In the genomic region with DNA sequence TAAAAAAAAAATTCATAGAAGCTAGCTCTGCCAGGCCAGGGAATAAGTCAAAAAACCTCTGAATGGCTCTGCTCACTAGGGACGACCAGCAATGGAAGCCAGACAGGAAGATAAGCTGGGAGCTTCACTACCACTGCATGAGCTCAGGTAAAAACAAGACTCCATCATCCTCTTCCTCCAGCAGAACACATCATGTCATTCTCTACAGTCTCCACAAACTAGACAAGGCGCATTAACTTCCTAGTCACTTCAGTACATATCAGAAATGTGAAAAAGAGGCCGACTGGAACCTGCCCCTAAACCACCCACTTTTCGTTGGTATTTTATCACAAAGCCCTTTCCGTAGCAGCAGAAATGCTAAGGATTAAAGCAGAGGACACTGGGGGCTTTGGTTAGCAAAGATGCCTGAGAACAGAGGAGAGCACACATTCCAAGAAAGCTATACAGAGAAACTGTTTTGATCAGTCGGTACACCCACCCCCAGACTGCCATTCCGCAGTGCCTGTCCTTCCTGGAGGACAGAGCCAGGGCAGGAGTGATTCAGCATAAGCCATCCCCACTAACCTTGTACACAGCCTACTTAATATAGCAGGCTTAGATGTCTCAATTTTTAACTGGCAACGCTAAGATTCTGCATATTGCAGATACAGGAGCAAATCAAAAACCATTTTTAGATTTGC, we compare ENCODE assay signal across 15 cellular contexts. TPM values are rescaled to one million over a fixed set of nuclear protein-coding genes. Genes with fewer than 3 reads are reported as not detected.
DNase-seq lines count a peak whose midpoint lies in the region; ATAC-seq and TF ChIP-seq lines count a peak whose summit lies in the region.
"Had no signal": no experiment of that assay in that cellular context is flagged by ENCODE, and none has a peak within 500 bp of the region (broad histone marks: within the 10 kb centered on the region; RNA-seq: fewer than 3 reads in every experiment).

No MANE protein-coding gene starts in this region.

- POLR2A ChIA-PET in MCF 10A (lab: Yijun Ruan, JAX): interaction anchor here (0.7 to 0.9 kb wide), 2 partner anchors 9 to 20 kb away, joined by 3 read pairs; no protein-coding TSS in a partner anchor

- peaks cover 8% of the 10 kb centered on the region for H3K4me1 Mint-ChIP-seq in MCF 10A (ENCODE audit: insufficient read depth, unreplicated experiment)
- H3K4me1 Mint-ChIP-seq in stimulated activated naive CD8-positive, alpha-beta T cell treated with anti-CD3 and anti-CD28 coated beads, Interleukin-15, amount 100 ng/mL, for 72 hours: peaks cover 90% of the 10 kb centered on the region

- no TSS peak for BruUV-seq in MCF 10A (replicated peaks; lab: Mats Ljungman, UMichigan)

- CTCF ChIA-PET in MCF 10A (lab: Yijun Ruan, JAX): interaction anchor here (0.7 to 0.8 kb wide), 2 partner anchors 26 to 29 kb away, joined by 3 read pairs; no protein-coding TSS in a partner anchor

- no peaks in the 10 kb centered on the region for H3K9me2 ChIP-seq in hepatocyte (replicated peaks; ENCODE audit: insufficient read depth)

- no peak overlapping the region for H3K27ac Mint-ChIP-seq in MCF 10A (ENCODE audit: low read depth, unreplicated experiment)
- peak overlapping the region; percentile 77 to 83 for H3K27ac Mint-ChIP-seq in stimulated activated naive CD8-positive, alpha-beta T cell treated with anti-CD3 and anti-CD28 coated beads, Interleukin-15, amount 100 ng/mL, for 72 hours
- H3K27ac Mint-ChIP-seq: activated CD4-positive, alpha-beta T cell treated with anti-CD3 and anti-CD28 coated beads, Interleukin-2, amount 10 ng/mL, durations not matched to agents 24 days and 14 days had no signal

- H3K9me3 ChIP-seq in breast epithelium (no peaks in the 10 kb centered on the region), hepatocyte (ENCODE audit: low read depth) (no peaks in the 10 kb centered on the region)
- H3K9me3 ChIP-seq: ascending aorta, suprapubic skin had no signal

- DNase-seq in breast epithelium (ENCODE audit: low spot score in 2 of 2) (no peak), MCF 10A (ENCODE audit: unreplicated experiment) (no peak), astrocyte of the hippocampus (ENCODE audit: low read depth, low spot score) (peak; percentile 60), hepatocyte (ENCODE audit: low spot score) (no peak), retina (no peak)
- DNase-seq in stimulated activated naive CD8-positive, alpha-beta T cell treated with anti-CD3 and anti-CD28 coated beads, Interleukin-15, amount 100 ng/mL, for 72 hours: no peak
- no peak for DNase-seq in NK-92 treated with Interleukin-12 subunit alpha and Interleukin-12 subunit beta, amount 100 ng/mL, for 24 hours (lab: John Stamatoyannopoulos, UW)
- DNase-seq: activated CD4-positive, alpha-beta T cell treated with anti-CD3 and anti-CD28 coated beads, Interleukin-2, amount 10 ng/mL, durations not matched to agents 24 days and 14 days; AML-193; NCI-H1092 treated with DMSO at 0.1 percent for 48 hours; NCI-H69 had no signal

- no peak overlapping the region for H3K4me3 Mint-ChIP-seq in MCF 10A (ENCODE audit: unreplicated experiment)
- peak overlapping the region; percentile 44 to 57 for H3K4me3 Mint-ChIP-seq in stimulated activated naive CD8-positive, alpha-beta T cell treated with anti-CD3 and anti-CD28 coated beads, Interleukin-15, amount 100 ng/mL, for 72 hours
- H3K4me3 Mint-ChIP-seq: activated CD4-positive, alpha-beta T cell treated with anti-CD3 and anti-CD28 coated beads, Interleukin-2, amount 10 ng/mL, durations not matched to agents 24 days and 14 days had no signal

- peak; percentile 56 for ATAC-seq in stimulated activated naive CD8-positive, alpha-beta T cell treated with anti-CD3 and anti-CD28 coated beads, Interleukin-15, amount 100 ng/mL, for 72 hours
- no peak for ATAC-seq in HG02610 (IDR thresholded peaks at IDR 0.05; ENCODE audit: unreplicated experiment)
- ATAC-seq: left lobe of liver had no signal

- H3K4me3 ChIP-seq in breast epithelium: no peak overlapping the region
- no peak overlapping the region for H3K4me3 ChIP-seq in hepatocyte
- H3K4me3 ChIP-seq: ascending aorta, suprapubic skin had no signal

- no peaks in the 10 kb centered on the region for H3K27me3 Mint-ChIP-seq in MCF 10A (ENCODE audit: insufficient read depth, unreplicated experiment)
- no peaks in the 10 kb centered on the region for H3K27me3 Mint-ChIP-seq in stimulated activated naive CD8-positive, alpha-beta T cell treated with anti-CD3 and anti-CD28 coated beads, Interleukin-15, amount 100 ng/mL, for 72 hours
- H3K27me3 Mint-ChIP-seq: activated CD4-positive, alpha-beta T cell treated with anti-CD3 and anti-CD28 coated beads, Interleukin-2, amount 10 ng/mL, durations not matched to agents 24 days and 14 days had no signal

- WGBS in hepatocyte (ENCODE audit: low lambda C conversion rate, missing lambda C conversion rate): 64% methylated on average over 8 of the region's 8 CpGs

- no peaks in the 10 kb centered on the region for H3K36me3 Mint-ChIP-seq in MCF 10A (ENCODE audit: insufficient read depth, unreplicated experiment)

- intact Hi-C loops in breast epithelium (cut with DNase I; ENCODE audit: low total_unique reads): no loop called here
- intact Hi-C loops in MCF 10A (cut with micrococcal nuclease): no loop called here

- H3K4me1 ChIP-seq in breast epithelium (peaks cover 0 to 6% of the 10 kb centered on the region in 2 donors), hepatocyte (ENCODE audit: insufficient read depth) (no peaks in the 10 kb centered on the region)
- H3K4me1 ChIP-seq: suprapubic skin had no signal

- H3K9me3 Mint-ChIP-seq in MCF 10A (ENCODE audit: unreplicated experiment): no peaks in the 10 kb centered on the region
- no peaks in the 10 kb centered on the region for H3K9me3 Mint-ChIP-seq in stimulated activated naive CD8-positive, alpha-beta T cell treated with anti-CD3 and anti-CD28 coated beads, Interleukin-15, amount 100 ng/mL, for 72 hours
- H3K9me3 Mint-ChIP-seq: activated CD4-positive, alpha-beta T cell treated with anti-CD3 and anti-CD28 coated beads, Interleukin-2, amount 10 ng/mL, durations not matched to agents 24 days and 14 days had no signal

- no peak overlapping the region for H3K4me2 ChIP-seq in hepatocyte

- H3K79me2 ChIP-seq in hepatocyte: peaks cover 71% of the 10 kb centered on the region

- H3K27me3 ChIP-seq in breast epithelium: no peaks in the 10 kb centered on the region
- no peaks in the 10 kb centered on the region for H3K27me3 ChIP-seq in hepatocyte
- H3K27me3 ChIP-seq: ascending aorta, suprapubic skin had no signal

- H4K20me1 ChIP-seq in hepatocyte (ENCODE audit: insufficient read depth, poor library complexity, severe bottlenecking): no peaks in the 10 kb centered on the region

- H2AFZ ChIP-seq in hepatocyte: no peak overlapping the region

- H3K36me3 ChIP-seq in breast epithelium (no peaks in the 10 kb centered on the region), hepatocyte (replicated peaks; ENCODE audit: insufficient read depth, low read depth) (no peaks in the 10 kb centered on the region)
- H3K36me3 ChIP-seq: ascending aorta, suprapubic skin had no signal

- TF ChIP-seq CTCF in breast epithelium (IDR thresholded peaks at IDR 0.05) (no peak), MCF 10A (IDR thresholded peaks at IDR 0.05; ENCODE audit: unreplicated experiment) (no peak), hepatocyte (IDR thresholded peaks at IDR 0.05; ENCODE audit: poor library complexity) (no peak)

- no peak for TF ChIP-seq POLR2A in breast epithelium (IDR thresholded peaks at IDR 0.05)

- H3K27ac ChIP-seq in breast epithelium (peak overlapping the region; percentile 30 to 54), hepatocyte (peak overlapping the region; percentile 16)
- H3K27ac ChIP-seq: ascending aorta, suprapubic skin had no signal

RNA-seq across cellular contexts. Expression of a gene that starts 53.4 kb away (rescaled TPM):
- total RNA-seq in breast epithelium (10 to 100 TPM; 37.9 to 54.0 (median 44.9) TPM), MCF 10A (2022) (75.8 and 108 TPM in 2 replicates), hepatocyte (23.2 and 30.1 TPM in 2 replicates)
- 30.8 and 44.4 TPM in 2 replicates for polyA plus RNA-seq in hepatocyte
